In genomic region chr9:36690769-36691168, GRCh38 we compare ENCODE assay signal across 17 cellular contexts.
DNase-seq lines count a peak whose midpoint lies in the region; ATAC-seq, FAIRE-seq and TF ChIP-seq lines count a peak whose summit lies in the region.
"Had no signal": no experiment of that assay in that cellular context is flagged by ENCODE, and none has a peak within 500 bp of the region (broad histone marks: within the 10 kb centered on the region; RNA-seq: fewer than 3 reads in every experiment).

No MANE protein-coding gene starts in this region.

- in situ Hi-C loops in GM12878 (cut with MboI), result no loop called here

- CTCF ChIA-PET in GM12878 (lab: Yijun Ruan, JAX), result interaction anchor here (1.1 kb wide), 1 partner anchor 38 kb away, joined by 3 read pairs; no protein-coding TSS in a partner anchor

- TF ChIP-seq RAD21 in GM12878 (IDR thresholded peaks at IDR 0.05; ENCODE audit: insufficient read depth, low read depth, low read length), result no peak

- H3K9ac ChIP-seq in GM12878 (ENCODE audit: control insufficient read depth, insufficient read depth, low read length), result no peak overlapping the region

- no peak for TF ChIP-seq EP300 in GM12878 (IDR thresholded peaks at IDR 0.05; ENCODE audit: borderline replicate concordance in 1 of 2, control insufficient read depth in 1 of 2, low read depth in 2 of 2, low read length in 2 of 2)

- no peak for TF ChIP-seq CTCF in GM12878 (IDR thresholded peaks at IDR 0.05 in 2 of 3, conservative IDR thresholded peaks at IDR 0.05 in 1 of 3; ENCODE audit: control insufficient read depth in 2 of 3, extremely low read depth in 1 of 3, insufficient read depth in 1 of 3, low read depth in 3 of 3, low read length in 3 of 3)
- no peak for TF ChIP-seq CTCF in osteocyte (IDR thresholded peaks at IDR 0.05)

- no peaks in the 10 kb centered on the region for H3K36me3 Mint-ChIP-seq in stimulated activated naive B cell treated with anti-CD40 and anti-IgM and Interleukin-4, amounts not matched to agents 10 μg/mL and 1 μg/mL and 100 μg/mL, for 72 hours
- H3K36me3 Mint-ChIP-seq in osteocyte (ENCODE audit: unreplicated experiment), result no peaks in the 10 kb centered on the region
- H3K36me3 Mint-ChIP-seq: IgD-negative memory B cell had no signal

- H3K4me3 ChIP-seq in GM12878, result no peak overlapping the region

- DNase-seq in SIG-M5 treated with dmso at 0.1 percent for 504 hours (lab: John Stamatoyannopoulos, UW; ENCODE audit: unreplicated experiment) (peak; percentile 40), SIG-M5 (lab: John Stamatoyannopoulos, UW) (no peak), NAMALWA (ENCODE audit: low spot score) (peak; percentile 50), GM12878 (ENCODE audit: low read depth, low spot score) (no peak), osteocyte (ENCODE audit: extremely low spot score, unreplicated experiment) (no peak), NCI-H82 (lab: John Stamatoyannopoulos, UW) (no peak)
- no peak for DNase-seq in stimulated activated naive B cell treated with anti-CD40 and anti-IgM and Interleukin-4, amounts not matched to agents 10 μg/mL and 1 μg/mL and 100 μg/mL, for 72 hours
- no peak for DNase-seq in activated CD8-positive, alpha-beta memory T cell treated with anti-CD3 and anti-CD28 coated beads, Interleukin-2, amount 50 U/mL, for 48 hours
- DNase-seq: C1 segment of cervical spinal cord, DMS153, NCI-H1092 treated with DMSO at 0.1 percent for 48 hours, NCI-H1694 treated with DMSO at 0.1 percent for 48 hours, NCI-H446, NCI-H748 treated with DMSO at 0.1 percent for 48 hours had no signal

- H3K4me3 Mint-ChIP-seq in stimulated activated naive B cell treated with anti-CD40 and anti-IgM and Interleukin-4, amounts not matched to agents 10 μg/mL and 1 μg/mL and 100 μg/mL, for 72 hours, result no peak overlapping the region
- no peak overlapping the region for H3K4me3 Mint-ChIP-seq in osteocyte (ENCODE audit: unreplicated experiment)

- no peak for FAIRE-seq in GM12878 (lab: Jason Lieb, UNC)

- no peak for TF ChIP-seq POLR2A in GM12878 (IDR thresholded peaks at IDR 0.05; ENCODE audit: low read depth, low read length)

- no peaks in the 10 kb centered on the region for H3K36me3 ChIP-seq in GM12878 (ENCODE audit: control insufficient read depth in 2 of 2, insufficient read depth in 2 of 2, low read length in 1 of 2)

- no peak overlapping the region for H3K27ac Mint-ChIP-seq in stimulated activated naive B cell treated with anti-CD40 and anti-IgM and Interleukin-4, amounts not matched to agents 10 μg/mL and 1 μg/mL and 100 μg/mL, for 72 hours
- no peak overlapping the region for H3K27ac Mint-ChIP-seq in osteocyte (ENCODE audit: unreplicated experiment)

- H3K4me1 ChIP-seq in GM12878 (ENCODE audit: control insufficient read depth, insufficient read depth, low read length), result 0 out of 2 replicates have a peak, but pooled peaks cover 2% of the 10 kb centered on the region

- RAD21 ChIA-PET in GM12878 (lab: Charles Lee; ENCODE audit: unreplicated experiment), result interaction anchor here (0.6 kb wide), 1 partner anchor 200 kb away, joined by 3 read pairs; no protein-coding TSS in a partner anchor

- H3K9me3 Mint-ChIP-seq in stimulated activated naive B cell treated with anti-CD40 and anti-IgM and Interleukin-4, amounts not matched to agents 10 μg/mL and 1 μg/mL and 100 μg/mL, for 72 hours, result peaks cover 0 to 2% of the 10 kb centered on the region in 2 donors
- H3K9me3 Mint-ChIP-seq in osteocyte (ENCODE audit: unreplicated experiment), result no peaks in the 10 kb centered on the region

- H3K79me2 ChIP-seq in GM12878 (ENCODE audit: control insufficient read depth, insufficient read depth, low read length), result no peaks in the 10 kb centered on the region

- H3K27me3 Mint-ChIP-seq in stimulated activated naive B cell treated with anti-CD40 and anti-IgM and Interleukin-4, amounts not matched to agents 10 μg/mL and 1 μg/mL and 100 μg/mL, for 72 hours, result no peaks in the 10 kb centered on the region
- peaks cover 16% of the 10 kb centered on the region for H3K27me3 Mint-ChIP-seq in osteocyte (ENCODE audit: unreplicated experiment)

- intact Hi-C loops in GM12878 (cut with micrococcal nuclease; ENCODE audit: unreplicated experiment), result no loop called here

- WGBS in GM12878 (ENCODE audit: insufficient coverage, insufficient replicate concordance, low lambda C conversion rate, missing lambda C conversion rate), result 4% methylated on average over 1 of the region's 1 CpG

- H3K4me1 Mint-ChIP-seq in stimulated activated naive B cell treated with anti-CD40 and anti-IgM and Interleukin-4, amounts not matched to agents 10 μg/mL and 1 μg/mL and 100 μg/mL, for 72 hours, result peaks cover 9 to 12% of the 10 kb centered on the region in 2 donors
- H3K4me1 Mint-ChIP-seq in osteocyte (ENCODE audit: unreplicated experiment), result no peaks in the 10 kb centered on the region

- no peaks in the 10 kb centered on the region for H4K20me1 ChIP-seq in GM12878 (ENCODE audit: control insufficient read depth, insufficient read depth)

- no TSS peak for BruUV-seq in GM12878 (replicated peaks; lab: Mats Ljungman, UMichigan)

- H3K9me3 ChIP-seq in GM12878 (replicated peaks; ENCODE audit: control insufficient read depth, insufficient read depth, low read length), result no peaks in the 10 kb centered on the region

- POLR2A ChIA-PET in GM12878 (lab: Charles Lee), result no interaction called here

- SMC1A ChIA-PET in GM12878 (lab: Charles Lee; ENCODE audit: uncharacterized antibody, unreplicated experiment), result interaction anchor here (1.0 kb wide), 1 partner anchor 15 kb away, joined by 3 read pairs; no protein-coding TSS in a partner anchor

- no peaks in the 10 kb centered on the region for H3K27me3 ChIP-seq in GM12878 (replicated peaks in 1 of 2; ENCODE audit: control insufficient read depth in 2 of 2, insufficient read depth in 2 of 2, low read length in 1 of 2)

- H3K27ac ChIP-seq in GM12878 (ENCODE audit: control insufficient read depth, insufficient read depth), result no peak overlapping the region
- H3K27ac ChIP-seq: 22Rv1 had no signal

- no peak overlapping the region for H3K4me2 ChIP-seq in GM12878 (ENCODE audit: control insufficient read depth, insufficient read depth)

- peak; percentile 71 for ATAC-seq in GM12878
- peak; percentile 52 to 58 for ATAC-seq in stimulated activated naive B cell treated with anti-CD40 and anti-IgM and Interleukin-4, amounts not matched to agents 10 μg/mL and 1 μg/mL and 100 μg/mL, for 72 hours (replicated peaks)
- ATAC-seq: HCT116 had no signal

- H2AFZ ChIP-seq in GM12878 (ENCODE audit: control insufficient read depth, low read depth, low read length), result no peak overlapping the region

TF ChIP-seq in GM12878, 131 proteins besides CTCF, POLR2A, EP300 and RAD21:
- no peak for TF ChIP-seq MEF2A (IDR thresholded peaks at IDR 0.05; ENCODE audit: insufficient read depth, low read depth, low read length)
- TF ChIP-seq SPI1 (IDR thresholded peaks at IDR 0.05; ENCODE audit: borderline replicate concordance, insufficient read depth, low read depth, low read length), result peak; percentile 78
- TF ChIP-seq ETV6 (conservative IDR thresholded peaks at IDR 0.05 in 1 of 2, IDR thresholded peaks at IDR 0.05 in 1 of 2; ENCODE audit: borderline replicate concordance in 1 of 2, low read depth in 1 of 2), result no peak

Comparison
In these comparisons a context has a peak if more than half of its experiments do, and no peak if none do; other contexts are left out.
1. DNase-seq: peak in SIG-M5 treated with dmso at 0.1 percent for 504 hours (single experiment) and NAMALWA (single experiment); none in SIG-M5 (single experiment), GM12878 (single experiment), stimulated activated naive B cell treated with anti-CD40 and anti-IgM and Interleukin-4, amounts not matched to agents 10 μg/mL and 1 μg/mL and 100 μg/mL, for 72 hours (single experiment), osteocyte (single experiment), NCI-H82 (single experiment) and activated CD8-positive, alpha-beta memory T cell treated with anti-CD3 and anti-CD28 coated beads, Interleukin-2, amount 50 U/mL, for 48 hours (single experiment).